8 cellular contexts compared by ENCODE assay signal in genomic region chr3:171187706-171188290, GRCh38.
DNase-seq lines count a peak whose midpoint lies in the region; ATAC-seq, FAIRE-seq and TF ChIP-seq lines count a peak whose summit lies in the region.

No MANE protein-coding gene starts in this region.

- no peak overlapping the region for H3K9ac ChIP-seq in Loucy (ENCODE audit: low read depth, low read length, poor library complexity, severe bottlenecking)

- no peak overlapping the region for H3K27ac ChIP-seq in gastroesophageal sphincter

- no peak overlapping the region for H2AFZ ChIP-seq in Loucy (ENCODE audit: low read length)

- WGBS in gastroesophageal sphincter (ENCODE audit: low coverage in 1 of 2), 2 donors: 38 to 67% methylated on average over 5 of the region's 5 CpGs

- ATAC-seq in gastroesophageal sphincter: no peak
- ATAC-seq in HG03432 (IDR thresholded peaks at IDR 0.05; ENCODE audit: unreplicated experiment): no peak
- no peak for ATAC-seq in HG02884 (IDR thresholded peaks at IDR 0.05; ENCODE audit: unreplicated experiment)

- TF ChIP-seq POLR2A in GM12892 (IDR thresholded peaks at IDR 0.05; ENCODE audit: low read depth, low read length) (no peak), gastroesophageal sphincter (IDR thresholded peaks at IDR 0.05) (no peak)

- no peaks in the 10 kb centered on the region for H3K9me2 ChIP-seq in Loucy (replicated peaks; ENCODE audit: low read depth, low read length)

- no peaks in the 10 kb centered on the region for H3F3A ChIP-seq in Loucy (ENCODE audit: low read depth)

- TF ChIP-seq CTCF in Loucy (conservative IDR thresholded peaks at IDR 0.05; ENCODE audit: low read length) (peak; percentile 81), gastroesophageal sphincter (IDR thresholded peaks at IDR 0.05) (peak; percentile 14 to 68 (median 52)), retinal pigment epithelial cell (conservative IDR thresholded peaks at IDR 0.05; ENCODE audit: low read depth, low read length) (peak; percentile 75)

- H3K36me3 ChIP-seq in Loucy (ENCODE audit: insufficient read depth, low read length) (peaks cover 53% of the 10 kb centered on the region; the same call in 1 of the 2 replicates), gastroesophageal sphincter (no peaks in the 10 kb centered on the region)

- no peaks in the 10 kb centered on the region for H3K79me2 ChIP-seq in Loucy (ENCODE audit: insufficient read depth, low read length)

- H3K4me1 ChIP-seq in Loucy (ENCODE audit: insufficient read depth, low read length, poor library complexity, severe bottlenecking): no peaks in the 10 kb centered on the region
- peaks cover 6 to 53% (median 8%) of the 10 kb centered on the region in 3 donors for H3K4me1 ChIP-seq in gastroesophageal sphincter

- FAIRE-seq in GM12892 (lab: Jason Lieb, UNC): peak; percentile 87

- H3K4me2 ChIP-seq in Loucy (ENCODE audit: low read depth, low read length, poor library complexity, severe bottlenecking): no peak overlapping the region

- H3K9me3 ChIP-seq in Loucy (ENCODE audit: insufficient read depth, low read depth, low read length) (no peaks in the 10 kb centered on the region), gastroesophageal sphincter (no peaks in the 10 kb centered on the region)

- no peaks in the 10 kb centered on the region for H4K20me1 ChIP-seq in Loucy (ENCODE audit: insufficient read depth, low read length, poor library complexity, severe bottlenecking)

- no peak for TF ChIP-seq EP300 in gastroesophageal sphincter (IDR thresholded peaks at IDR 0.05)

- H3K27me3 ChIP-seq in Loucy (ENCODE audit: insufficient read depth, low read length, poor library complexity, severe bottlenecking) (no peaks in the 10 kb centered on the region), gastroesophageal sphincter (no peaks in the 10 kb centered on the region)

- no peak overlapping the region for H3K4me3 ChIP-seq in Loucy (ENCODE audit: low read length, poor library complexity, severe bottlenecking)
- no peak overlapping the region for H3K4me3 ChIP-seq in gastroesophageal sphincter
- H3K4me3 ChIP-seq in retinal pigment epithelial cell (ENCODE audit: low read length): no peak overlapping the region

- DNase-seq in AG20443 (ENCODE audit: low spot score): peak; percentile 53
- no peak for DNase-seq in GM12892 (ENCODE audit: insufficient read length)
- DNase-seq in SKM-1 treated with dmso at 0.1 percent for 144 hours (lab: John Stamatoyannopoulos, UW; ENCODE audit: unreplicated experiment): peak; percentile 10
- no peak for DNase-seq in retinal pigment epithelial cell (ENCODE audit: low read depth)

Comparison
In these comparisons a context has a peak if more than half of its experiments do, and no peak if none do; other contexts are left out.
1. DNase-seq: peak in AG20443 (single experiment) and SKM-1 treated with dmso at 0.1 percent for 144 hours (single experiment); none in GM12892 (single experiment) and retinal pigment epithelial cell (single experiment).
2. Peak in every context shown above with its lines, with median percentiles within 50 percentile points of each other: CTCF ChIP-seq.